1 cellular context compared by ENCODE assay signal in the genomic region with DNA sequence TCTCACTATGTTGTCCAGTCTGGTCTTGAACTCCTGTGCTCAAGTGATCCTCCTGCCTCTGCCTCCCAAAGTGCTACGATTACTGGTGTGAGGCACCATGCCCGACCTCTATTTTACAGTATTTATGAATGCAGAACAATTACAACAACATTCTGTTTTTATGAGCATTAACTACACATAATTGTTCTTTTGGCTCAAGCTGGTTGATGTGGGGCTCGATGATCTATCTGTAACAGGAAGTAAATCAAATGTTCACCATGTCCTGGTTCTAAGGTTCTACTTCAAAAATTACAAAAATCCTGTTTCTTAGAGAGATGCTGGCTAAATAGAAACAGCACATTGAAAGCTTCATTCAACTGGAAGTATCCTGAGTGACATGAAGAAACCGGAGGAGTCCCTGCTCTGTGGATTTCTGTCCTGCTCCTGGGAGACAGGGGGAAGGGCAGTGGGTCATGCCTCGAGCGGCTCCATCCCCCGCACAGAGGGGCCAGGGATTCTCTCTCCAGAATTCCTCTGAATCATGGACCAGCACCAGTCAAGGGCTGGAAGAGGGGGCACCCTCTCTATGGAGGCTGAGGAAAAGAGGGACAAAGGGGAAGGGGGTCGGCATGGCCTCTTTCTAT.
TF ChIP-seq lines count a peak whose summit lies in the region.

No MANE protein-coding gene starts in this region.

TF ChIP-seq in K562, 482 proteins besides CTCF, POLR2A, EP300 and RAD21:
- TF ChIP-seq PHF8 (IDR thresholded peaks at IDR 0.05; ENCODE audit: borderline replicate concordance, low read length), result peak; percentile 14; the same call in 1 of the 2 replicates
- no peak for TF ChIP-seq C11orf30 (IDR thresholded peaks at IDR 0.05; ENCODE audit: low read depth)
- no peak for TF ChIP-seq ILK (tag; IDR thresholded peaks at IDR 0.05; ENCODE audit: borderline replicate concordance, low read depth)
- TF ChIP-seq, protein P1, sequence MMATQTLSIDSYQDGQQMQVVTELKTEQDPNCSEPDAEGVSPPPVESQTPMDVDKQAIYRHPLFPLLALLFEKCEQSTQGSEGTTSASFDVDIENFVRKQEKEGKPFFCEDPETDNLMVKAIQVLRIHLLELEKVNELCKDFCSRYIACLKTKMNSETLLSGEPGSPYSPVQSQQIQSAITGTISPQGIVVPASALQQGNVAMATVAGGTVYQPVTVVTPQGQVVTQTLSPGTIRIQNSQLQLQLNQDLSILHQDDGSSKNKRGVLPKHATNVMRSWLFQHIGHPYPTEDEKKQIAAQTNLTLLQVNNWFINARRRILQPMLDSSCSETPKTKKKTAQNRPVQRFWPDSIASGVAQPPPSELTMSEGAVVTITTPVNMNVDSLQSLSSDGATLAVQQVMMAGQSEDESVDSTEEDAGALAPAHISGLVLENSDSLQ (IDR thresholded peaks at IDR 0.05), result 0 out of 2 replicates have a peak, but pooled peaks have one; percentile 13
- 0 out of 4 replicates have a peak, but pooled peaks of 1 of the 2 experiments have one; percentile 3 for TF ChIP-seq NRF1 (conservative IDR thresholded peaks at IDR 0.05 in 1 of 2, IDR thresholded peaks at IDR 0.05 in 1 of 2)
- TF ChIP-seq FOSL1 (tag; conservative IDR thresholded peaks at IDR 0.05), result 0 out of 2 replicates have a peak, but pooled peaks have one; percentile 17
